Comparison of ENCODE assay signal across 24 cellular contexts in the genomic region with DNA sequence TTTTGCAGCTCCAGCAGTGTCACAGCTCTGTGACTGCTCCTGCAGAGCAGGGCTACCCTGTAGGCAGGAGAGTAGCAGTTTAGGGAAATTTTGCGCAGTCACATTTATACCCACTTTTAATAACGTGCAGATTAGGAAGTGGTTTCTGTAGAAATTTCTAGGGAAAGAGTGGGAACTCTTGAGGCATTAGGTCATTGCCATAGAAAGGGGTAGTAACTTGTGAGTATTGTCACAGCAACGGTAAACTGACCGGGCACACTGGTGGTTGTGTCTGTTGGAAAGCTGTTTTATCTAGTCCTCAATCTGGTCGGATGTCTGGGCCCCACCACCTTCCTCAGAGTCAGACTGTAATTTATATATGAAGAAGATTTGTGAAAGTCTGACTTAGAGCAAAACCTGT. TPM values are rescaled to one million over a fixed set of nuclear protein-coding genes. Genes with fewer than 3 reads are reported as not detected.
"Had no signal": no experiment of that assay in that cellular context is flagged by ENCODE, and none has a peak within 500 bp of the region (broad histone marks: within the 10 kb centered on the region; RNA-seq: fewer than 3 reads in every experiment).

No MANE protein-coding gene starts in this region.

- H3K27ac ChIP-seq: colonic mucosa, heart right ventricle, neutrophil, right atrium auricular region, sigmoid colon, skin epidermis, stomach, uterus had no signal

- H3K4me1 Mint-ChIP-seq: naive thymus-derived CD8-positive, alpha-beta T cell had no signal

- H3K27me3 ChIP-seq: colonic mucosa, heart right ventricle, neutrophil, right atrium auricular region, sigmoid colon, stomach, uterus had no signal

- H3K36me3 Mint-ChIP-seq: naive thymus-derived CD8-positive, alpha-beta T cell had no signal

- H3K36me3 ChIP-seq: colonic mucosa, heart right ventricle, neutrophil, right atrium auricular region, sigmoid colon, stomach, uterus had no signal

- H3K4me3 Mint-ChIP-seq: naive thymus-derived CD8-positive, alpha-beta T cell had no signal

- H3K4me3 ChIP-seq: colonic mucosa, heart right ventricle, right atrium auricular region, sigmoid colon, skin epidermis, stomach, uterus had no signal

- H3K27me3 Mint-ChIP-seq: naive thymus-derived CD8-positive, alpha-beta T cell had no signal

- H3K9me3 ChIP-seq: colonic mucosa, heart right ventricle, neutrophil, right atrium auricular region, sigmoid colon, stomach, uterus had no signal

- H3K4me1 ChIP-seq: colonic mucosa, heart right ventricle, right atrium auricular region, sigmoid colon, stomach, uterus had no signal

- H3K27ac Mint-ChIP-seq: naive thymus-derived CD8-positive, alpha-beta T cell had no signal

- DNase-seq: colonic mucosa; effector memory CD4-positive, alpha-beta T cell; heart right ventricle; hypothalamus; kidney glomerular epithelial cell; mammary epithelial cell; naive thymus-derived CD8-positive, alpha-beta T cell; posterior cingulate gyrus; sigmoid colon; stimulated activated CD4-positive, alpha-beta T cell treated with anti-CD3 and anti-CD28 coated beads, Interleukin-2, amount 100 ng/mL, for 24 hours; stimulated activated CD4-positive, alpha-beta T cell treated with anti-CD3 and anti-CD28 coated beads, Interleukin-4, amount 100 ng/mL, for 4 hours; stimulated activated naive CD4-positive, alpha-beta T cell; stomach; substantia nigra; trophoblast cell; uterus had no signal

- ATAC-seq: esophagus mucosa; heart right ventricle; naive thymus-derived CD8-positive, alpha-beta T cell had no signal

RNA-seq across cellular contexts. Expression of gene CDC14C, which starts 51.9 kb away (rescaled TPM):
- total RNA-seq: colonic mucosa; esophagus mucosa; frontal cortex; heart right ventricle; liver; mesenteric fat pad; naive thymus-derived CD8-positive, alpha-beta T cell; osteocyte; right atrium auricular region; sigmoid colon; stomach; uterus had no signal
